ENCODE assay signal across 11 cellular contexts in the genomic region with DNA sequence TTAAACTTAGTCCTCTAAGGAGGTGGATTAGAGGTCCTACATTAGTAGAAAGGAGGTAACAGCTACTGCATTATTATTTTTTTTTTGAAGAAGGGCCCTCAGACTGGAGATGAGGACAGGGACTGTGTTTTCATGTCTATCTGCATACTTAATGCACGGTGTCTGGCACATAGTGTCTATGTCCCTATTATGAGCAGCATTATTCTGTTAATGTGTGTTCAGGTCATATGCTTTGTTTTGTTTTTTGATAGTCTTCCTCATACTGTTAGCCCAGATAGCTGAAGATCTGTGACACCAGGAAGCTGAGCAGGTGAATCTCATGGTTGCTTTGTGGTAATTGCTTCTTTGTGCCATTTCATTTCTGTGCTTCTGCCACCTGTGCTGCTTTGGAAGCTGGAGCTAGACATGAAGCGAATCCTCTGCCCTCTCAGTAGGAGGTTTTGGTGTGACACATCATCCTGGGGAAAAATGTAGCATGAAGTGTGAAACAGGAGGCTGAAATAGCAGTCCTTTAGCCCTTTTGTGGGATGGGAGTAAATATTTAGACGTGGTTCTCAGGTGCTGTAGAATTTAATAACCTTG. TPM values are rescaled to one million over a fixed set of nuclear protein-coding genes. Genes with fewer than 3 reads are reported as not detected.
DNase-seq lines count a peak whose midpoint lies in the region; ATAC-seq and TF ChIP-seq lines count a peak whose summit lies in the region.
"Had no signal": no experiment of that assay in that cellular context is flagged by ENCODE, and none has a peak within 500 bp of the region (broad histone marks: within the 10 kb centered on the region; RNA-seq: fewer than 3 reads in every experiment).

No MANE protein-coding gene starts in this region.

- H3K9me3 ChIP-seq in left ventricle myocardium inferior (replicated peaks) (no peaks in the 10 kb centered on the region), mononuclear cell (ENCODE audit: low read depth, low read length) (no peaks in the 10 kb centered on the region), uterus (no peaks in the 10 kb centered on the region)
- H3K9me3 ChIP-seq: BLaER1, MG63 had no signal

- intact Hi-C loops in left ventricle myocardium inferior (cut with micrococcal nuclease): no loop called here
- intact Hi-C loops in Right ventricle myocardium superior (cut with DNase I): no loop called here
- intact Hi-C loops in uterus (cut with DNase I; ENCODE audit: low total_unique reads): no loop called here

- POLR2A ChIA-PET in activated naive CD8-positive, alpha-beta T cell treated with anti-CD3 and anti-CD28 coated beads, Interleukin-2, amount 10 ng/mL, durations not matched to agents 7 days and 5 days (lab: Charles Lee): interaction anchor here (1.0 to 10.4 kb wide), 7 partner anchors 9 to 349 kb away, joined by 3 to 175 read pairs (median 4); partner anchors contain the start of genes CAP1 and SMAP2

- H3K4me1 ChIP-seq in left ventricle myocardium inferior: peaks cover 48% of the 10 kb centered on the region
- H3K4me1 ChIP-seq in mononuclear cell (ENCODE audit: insufficient read depth, low read length): peaks cover 97% of the 10 kb centered on the region
- H3K4me1 ChIP-seq in uterus: peaks cover 0 to 5% of the 10 kb centered on the region in 2 donors

- H3K9me3 Mint-ChIP-seq in activated naive CD8-positive, alpha-beta T cell treated with anti-CD3 and anti-CD28 coated beads, Interleukin-2, amount 10 ng/mL, durations not matched to agents 7 days and 5 days: no peaks in the 10 kb centered on the region
- no peaks in the 10 kb centered on the region for H3K9me3 Mint-ChIP-seq in endothelial cell (ENCODE audit: unreplicated experiment)

- H3K4me3 ChIP-seq in left ventricle myocardium inferior (no peak overlapping the region), mononuclear cell (ENCODE audit: low read length) (peak overlapping the region; percentile 10), uterus (no peak overlapping the region)
- H3K4me3 ChIP-seq: BLaER1, MG63 had no signal

- no peak for ATAC-seq in Right ventricle myocardium superior (ENCODE audit: poor library complexity)
- peak; percentile 4 for ATAC-seq in activated naive CD8-positive, alpha-beta T cell treated with anti-CD3 and anti-CD28 coated beads, Interleukin-2, amount 10 ng/mL, durations not matched to agents 7 days and 5 days (ENCODE audit: low read depth)
- ATAC-seq in HG02970 (IDR thresholded peaks at IDR 0.05; ENCODE audit: low FRiP score, unreplicated experiment): no peak

- H3K27me3 ChIP-seq in left ventricle myocardium inferior (ENCODE audit: low read depth) (no peaks in the 10 kb centered on the region), mononuclear cell (ENCODE audit: insufficient read depth, low read length) (no peaks in the 10 kb centered on the region), uterus (no peaks in the 10 kb centered on the region)
- H3K27me3 ChIP-seq: BLaER1, MG63 had no signal

- H3K36me3 Mint-ChIP-seq in activated naive CD8-positive, alpha-beta T cell treated with anti-CD3 and anti-CD28 coated beads, Interleukin-2, amount 10 ng/mL, durations not matched to agents 7 days and 5 days: peaks cover 15% of the 10 kb centered on the region
- H3K36me3 Mint-ChIP-seq in endothelial cell (ENCODE audit: low read depth, unreplicated experiment): peaks cover 10% of the 10 kb centered on the region

- peak overlapping the region; percentile 94 for H3K27ac Mint-ChIP-seq in activated naive CD8-positive, alpha-beta T cell treated with anti-CD3 and anti-CD28 coated beads, Interleukin-2, amount 10 ng/mL, durations not matched to agents 7 days and 5 days
- H3K27ac Mint-ChIP-seq in endothelial cell (ENCODE audit: unreplicated experiment): no peak overlapping the region

- H3K27ac ChIP-seq in left ventricle myocardium inferior (replicated peaks) (peak overlapping the region; percentile 33), uterus (peak overlapping the region; percentile 13 to 17)
- H3K27ac ChIP-seq: BLaER1 had no signal

- H3K36me3 ChIP-seq in left ventricle myocardium inferior (peaks cover 8% of the 10 kb centered on the region), uterus (no peaks in the 10 kb centered on the region)

- TF ChIP-seq CTCF in left ventricle myocardium inferior (IDR thresholded peaks at IDR 0.05; ENCODE audit: borderline replicate concordance) (no peak), uterus (IDR thresholded peaks at IDR 0.05) (no peak), endothelial cell (IDR thresholded peaks at IDR 0.05; ENCODE audit: unreplicated experiment) (no peak)

- DNase-seq in left ventricle myocardium inferior (no peak), Right ventricle myocardium superior (no peak), uterus (no peak), activated gamma-delta T cell treated with Interleukin-2 at 50 U/mL for 16 hours (no peak), endothelial cell (ENCODE audit: low spot score) (no peak)
- no peak for DNase-seq in activated naive CD8-positive, alpha-beta T cell treated with anti-CD3 and anti-CD28 coated beads, Interleukin-2, amount 10 ng/mL, durations not matched to agents 7 days and 5 days
- DNase-seq: cerebellar nuclear complex had no signal

- H3K4me1 Mint-ChIP-seq in activated naive CD8-positive, alpha-beta T cell treated with anti-CD3 and anti-CD28 coated beads, Interleukin-2, amount 10 ng/mL, durations not matched to agents 7 days and 5 days: peaks cover 75% of the 10 kb centered on the region
- H3K4me1 Mint-ChIP-seq in endothelial cell (ENCODE audit: unreplicated experiment): peaks cover 29% of the 10 kb centered on the region

- peak overlapping the region; percentile 93 for H3K4me3 Mint-ChIP-seq in activated naive CD8-positive, alpha-beta T cell treated with anti-CD3 and anti-CD28 coated beads, Interleukin-2, amount 10 ng/mL, durations not matched to agents 7 days and 5 days
- no peak overlapping the region for H3K4me3 Mint-ChIP-seq in endothelial cell (ENCODE audit: unreplicated experiment)

- no peak for TF ChIP-seq POLR2A in uterus (IDR thresholded peaks at IDR 0.05)

- no peaks in the 10 kb centered on the region for H3K27me3 Mint-ChIP-seq in activated naive CD8-positive, alpha-beta T cell treated with anti-CD3 and anti-CD28 coated beads, Interleukin-2, amount 10 ng/mL, durations not matched to agents 7 days and 5 days
- peaks cover 4% of the 10 kb centered on the region for H3K27me3 Mint-ChIP-seq in endothelial cell (ENCODE audit: unreplicated experiment)

RNA-seq across cellular contexts. Expression of gene SMAP2, which starts 15.8 kb away (rescaled TPM):
- total RNA-seq in left ventricle myocardium inferior: 15.0 TPM
- total RNA-seq in Right ventricle myocardium superior: 13.4 TPM
- total RNA-seq in activated naive CD8-positive, alpha-beta T cell treated with anti-CD3 and anti-CD28 coated beads, Interleukin-2, amount 10 ng/mL, durations not matched to agents 7 days and 5 days: 100 to 1,000 TPM; 133 to 138 TPM
- 201 TPM for total RNA-seq in mononuclear cell
- 10 to 100 TPM; 11.1 to 24.8 (median 18.6) TPM for total RNA-seq in uterus
- total RNA-seq in endothelial cell (ENCODE audit: unreplicated experiment): 12.1 TPM
